31 cellular contexts compared by ENCODE assay signal in the genomic region with DNA sequence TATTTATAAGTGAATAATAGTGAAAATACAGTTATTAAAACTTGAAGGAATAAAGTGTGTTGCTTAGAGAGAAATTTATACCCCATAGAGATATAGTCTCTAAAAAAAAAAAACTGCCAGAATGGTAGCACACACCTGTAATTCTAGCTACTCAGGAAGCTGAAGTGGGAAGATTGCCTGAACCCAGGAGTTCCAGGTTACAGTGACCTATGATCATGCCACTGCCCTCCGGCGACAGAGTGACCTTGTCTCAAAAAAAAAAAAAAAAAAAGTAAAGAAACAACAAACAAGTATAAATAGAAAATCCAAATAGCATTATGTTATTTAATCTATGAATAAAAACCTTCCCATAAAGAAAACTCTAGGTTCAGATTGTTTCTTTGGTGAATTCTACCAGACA.
"Had no signal": no experiment of that assay in that cellular context is flagged by ENCODE, and none has a peak within 500 bp of the region (broad histone marks: within the 10 kb centered on the region; RNA-seq: fewer than 3 reads in every experiment).

No MANE protein-coding gene starts in this region.

- DNase-seq: naive thymus-derived CD4-positive, alpha-beta T cell; natural killer cell; occipital lobe; ovary; posterior cingulate gyrus; psoas muscle; right cardiac atrium; spleen; stimulated activated CD4-positive, alpha-beta T cell treated with anti-CD3 and anti-CD28 coated beads, Interleukin-12 subunit alpha, Interleukin-12 subunit beta, amount 100 ng/mL, for 4 hours; stimulated activated CD4-positive, alpha-beta T cell treated with anti-CD3 and anti-CD28 coated beads, Interleukin-1b, Interleukin-23, amount 100 ng/mL, for 48 hours; stimulated activated CD4-positive, alpha-beta T cell treated with anti-CD3 and anti-CD28 coated beads, Interleukin-4, amount 100 ng/mL, for 1 hour; stimulated activated CD4-positive, alpha-beta T cell treated with anti-CD3 and anti-CD28 coated beads, Interleukin-4, amount 100 ng/mL, for 4 hours; stimulated activated CD8-positive, alpha-beta memory T cell treated with anti-CD3 and anti-CD28 coated beads, Interleukin-4, amount 100 ng/mL, for 48 hours; stimulated activated naive B cell treated with anti-CD40 and anti-IgM and Interleukin-4, amounts not matched to agents 10 μg/mL and 1 μg/mL and 100 μg/mL, for 72 hours; stimulated activated naive CD4-positive, alpha-beta T cell treated with Interleukin-2 at 50 U/mL for 16 hours; stomach; thyroid gland; trophoblast cell; upper lobe of left lung had no signal

- H3K36me3 Mint-ChIP-seq: natural killer cell had no signal

- H3K27ac ChIP-seq: neural progenitor cell, ovary, parathyroid adenoma, psoas muscle, skin epidermis, spleen, stomach, thoracic aorta, thyroid gland, tibial nerve, upper lobe of left lung, vagina had no signal

- H3K4me3 ChIP-seq: neural progenitor cell, ovary, psoas muscle, skin epidermis, smooth muscle cell, spleen, stomach, thoracic aorta, thyroid gland, tibial nerve, upper lobe of left lung, vagina had no signal

- H3K9me3 ChIP-seq: ovary, psoas muscle, spleen, stomach, thoracic aorta, thyroid gland, tibial nerve, upper lobe of left lung, vagina had no signal

- H3K4me1 ChIP-seq: parathyroid adenoma, stomach, thyroid gland, tibial nerve, upper lobe of left lung, vagina had no signal

- H3K4me2 ChIP-seq: neural progenitor cell, smooth muscle cell had no signal

- H3K4me1 Mint-ChIP-seq: natural killer cell, nephron had no signal

- H3K36me3 ChIP-seq: neural progenitor cell, ovary, thoracic aorta, thyroid gland, tibial nerve, upper lobe of left lung, vagina had no signal

- FAIRE-seq: urothelium cell line had no signal

- H3K9me3 Mint-ChIP-seq: natural killer cell; nephron; neural progenitor cell; stimulated activated naive B cell treated with anti-CD40 and anti-IgM and Interleukin-4, amounts not matched to agents 10 μg/mL and 1 μg/mL and 100 μg/mL, for 72 hours; stimulated activated naive CD8-positive, alpha-beta T cell treated with anti-CD3 and anti-CD28 coated beads, Interleukin-15, Interleukin-2, amounts not matched to agents 100 ng/mL and 50 ng/mL, for 24 hours had no signal

- H2AFZ ChIP-seq: neural progenitor cell, parathyroid adenoma had no signal

- H3K27me3 ChIP-seq: neural progenitor cell, ovary, spleen, stomach, thyroid gland, tibial nerve, upper lobe of left lung, vagina had no signal

- H3K79me2 ChIP-seq: parathyroid adenoma had no signal

- H3K4me3 Mint-ChIP-seq: naive thymus-derived CD4-positive, alpha-beta T cell; natural killer cell; nephron; neural progenitor cell; stimulated activated naive B cell treated with anti-CD40 and anti-IgM and Interleukin-4, amounts not matched to agents 10 μg/mL and 1 μg/mL and 100 μg/mL, for 72 hours; stimulated activated naive CD8-positive, alpha-beta T cell treated with anti-CD3 and anti-CD28 coated beads, Interleukin-15, Interleukin-2, amounts not matched to agents 100 ng/mL and 50 ng/mL, for 24 hours had no signal

- ATAC-seq: naive thymus-derived CD4-positive, alpha-beta T cell; natural killer cell; psoas muscle; right cardiac atrium; sciatic nerve; stimulated activated naive B cell treated with anti-CD40 and anti-IgM and Interleukin-4, amounts not matched to agents 10 μg/mL and 1 μg/mL and 100 μg/mL, for 72 hours had no signal

- H3K27me3 Mint-ChIP-seq: naive thymus-derived CD4-positive, alpha-beta T cell; progenitor cell of endocrine pancreas; stimulated activated naive B cell treated with anti-CD40 and anti-IgM and Interleukin-4, amounts not matched to agents 10 μg/mL and 1 μg/mL and 100 μg/mL, for 72 hours; stimulated activated naive CD8-positive, alpha-beta T cell treated with anti-CD3 and anti-CD28 coated beads, Interleukin-15, Interleukin-2, amounts not matched to agents 100 ng/mL and 50 ng/mL, for 24 hours had no signal

- H3K27ac Mint-ChIP-seq: naive thymus-derived CD4-positive, alpha-beta T cell; natural killer cell; nephron; neural progenitor cell; progenitor cell of endocrine pancreas; stimulated activated naive B cell treated with anti-CD40 and anti-IgM and Interleukin-4, amounts not matched to agents 10 μg/mL and 1 μg/mL and 100 μg/mL, for 72 hours; stimulated activated naive CD8-positive, alpha-beta T cell treated with anti-CD3 and anti-CD28 coated beads, Interleukin-15, Interleukin-2, amounts not matched to agents 100 ng/mL and 50 ng/mL, for 24 hours had no signal

- H3K9ac ChIP-seq: neural progenitor cell, parathyroid adenoma had no signal
